14 cellular contexts compared by ENCODE assay signal in the genomic region with DNA sequence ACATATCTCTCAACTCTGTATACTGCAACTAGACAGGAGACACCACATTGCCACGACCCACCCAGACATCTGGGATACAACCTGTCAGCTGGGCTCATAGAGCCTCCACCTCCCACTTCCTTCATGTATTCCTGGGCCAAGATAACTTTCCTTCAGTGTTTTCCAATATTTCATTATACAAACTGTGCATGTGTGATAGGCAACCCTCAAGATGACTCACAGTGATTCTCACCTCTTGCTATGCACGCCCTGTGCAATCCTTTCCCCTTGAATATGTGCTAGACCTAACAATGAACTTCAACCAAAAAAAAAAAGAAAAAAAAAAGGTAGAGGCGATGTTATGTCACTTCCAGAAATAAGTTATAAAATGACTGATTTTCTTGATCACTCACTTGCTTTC.
DNase-seq lines count a peak whose midpoint lies in the region; TF ChIP-seq lines count a peak whose summit lies in the region.
"Had no signal": no experiment of that assay in that cellular context is flagged by ENCODE, and none has a peak within 500 bp of the region (broad histone marks: within the 10 kb centered on the region; RNA-seq: fewer than 3 reads in every experiment).

No MANE protein-coding gene starts in this region.

- TF ChIP-seq CTCF in RWPE1 (conservative IDR thresholded peaks at IDR 0.05; ENCODE audit: low read depth) (no peak), fibroblast of mammary gland (conservative IDR thresholded peaks at IDR 0.05; ENCODE audit: control insufficient read depth, insufficient read depth, low read depth, low read length) (no peak)

- POLR2A ChIA-PET in RWPE1 (lab: Yijun Ruan, JAX; ENCODE audit: low non-redundant PET): no interaction called here

- H3K4me3 ChIP-seq in fibroblast of mammary gland (ENCODE audit: control insufficient read depth, low read depth, low read length): no peak overlapping the region
- H3K4me3 ChIP-seq: GM23338 had no signal

- H3K27ac ChIP-seq in RWPE1: no peak overlapping the region

- CTCF ChIA-PET in RWPE1 (lab: Yijun Ruan, JAX): no interaction called here

- peak; percentile 60 for DNase-seq in HT1080 (ENCODE audit: low read depth)
- peak; percentile 3 for DNase-seq in RWPE1 (ENCODE audit: low spot score)
- DNase-seq in fibroblast of mammary gland (ENCODE audit: low read depth): peak; percentile 3
- DNase-seq in renal cortical epithelial cell (ENCODE audit: low read depth): peak; percentile 4
- DNase-seq in NCI-H1092 (lab: John Stamatoyannopoulos, UW): no peak
- no peak for DNase-seq in NCI-H2171 treated with DMSO at 0.1 percent for 48 hours (lab: John Stamatoyannopoulos, UW)
- no peak for DNase-seq in HPDE6-E6E7 (ENCODE audit: extremely low spot score)
- DNase-seq: C1 segment of cervical spinal cord; Calu3; CD4-positive, alpha-beta T cell; DMS 273 treated with DMSO at 0.1 percent for 48 hours; DMS79; H7 had no signal

Comparison
In these comparisons a context has a peak if more than half of its experiments do, and no peak if none do; other contexts are left out.
1. DNase-seq: peak in HT1080 (single experiment), RWPE1 (single experiment), fibroblast of mammary gland (single experiment) and renal cortical epithelial cell (single experiment); none in NCI-H1092 (single experiment), NCI-H2171 treated with DMSO at 0.1 percent for 48 hours (single experiment) and HPDE6-E6E7 (single experiment).